ENCODE assay signal across 21 cellular contexts in genomic region chr5:114319821-114320220, GRCh38. TPM values are rescaled to one million over a fixed set of nuclear protein-coding genes. Genes with fewer than 3 reads are reported as not detected.
A peak's percentile ranks its signal among the peaks of the same experiment; 100 is the strongest.
DNase-seq lines count a peak whose midpoint lies in the region; ATAC-seq and TF ChIP-seq lines count a peak whose summit lies in the region.
"Had no signal": no experiment of that assay in that cellular context is flagged by ENCODE, and none has a peak within 500 bp of the region (broad histone marks: within the 10 kb centered on the region; RNA-seq: fewer than 3 reads in every experiment).

No MANE protein-coding gene starts in this region.

- peak; percentile 93 for ATAC-seq in foreskin keratinocyte
- ATAC-seq in upper lobe of left lung (ENCODE audit: low FRiP score in 2 of 2), result no peak
- ATAC-seq in GM21737 (IDR thresholded peaks at IDR 0.05; ENCODE audit: unreplicated experiment), result no peak

- H3K9me3 ChIP-seq in right atrium auricular region (no peaks in the 10 kb centered on the region), upper lobe of left lung (no peaks in the 10 kb centered on the region)
- H3K9me3 ChIP-seq: suprapubic skin, vagina had no signal

- 44 to 57% methylated on average over 1 of the region's 1 CpG for WGBS in upper lobe of left lung, 2 donors

- no peaks in the 10 kb centered on the region for H3K27me3 ChIP-seq in right atrium auricular region
- H3K27me3 ChIP-seq in foreskin keratinocyte, result no peaks in the 10 kb centered on the region
- H3K27me3 ChIP-seq in upper lobe of left lung, result no peaks in the 10 kb centered on the region
- H3K27me3 ChIP-seq: suprapubic skin, vagina had no signal

- no peak for TF ChIP-seq CTCF in right atrium auricular region (IDR thresholded peaks at IDR 0.05)
- TF ChIP-seq CTCF in astrocyte of the spinal cord (IDR thresholded peaks at IDR 0.05; ENCODE audit: low read depth, low read length), result no peak
- no peak for TF ChIP-seq CTCF in foreskin keratinocyte (conservative IDR thresholded peaks at IDR 0.05)
- TF ChIP-seq CTCF in upper lobe of left lung (IDR thresholded peaks at IDR 0.05), result no peak

- H3K4me3 ChIP-seq in right atrium auricular region (no peak overlapping the region), astrocyte of the spinal cord (ENCODE audit: low read depth, low read length) (no peak overlapping the region), upper lobe of left lung (no peak overlapping the region)
- H3K4me3 ChIP-seq: suprapubic skin, vagina had no signal

- H3K27ac ChIP-seq in right atrium auricular region (peak overlapping the region; percentile 19 to 53), foreskin keratinocyte (peak overlapping the region; percentile 65), upper lobe of left lung (peak overlapping the region; percentile 8 to 72 (median 36))
- H3K27ac ChIP-seq: C4-2B, RWPE1, suprapubic skin, vagina had no signal

- no peaks in the 10 kb centered on the region for H3K36me3 ChIP-seq in right atrium auricular region
- H3K36me3 ChIP-seq in upper lobe of left lung, result no peaks in the 10 kb centered on the region
- H3K36me3 ChIP-seq: suprapubic skin, vagina had no signal

- in situ Hi-C loops in astrocyte of the spinal cord (cut with HindIII; ENCODE audit: low sequenced_read_pairs), result no loop called here

- DNase-seq in right atrium auricular region (ENCODE audit: low spot score) (no peak), cardiac septum (ENCODE audit: low spot score) (no peak), astrocyte of the spinal cord (ENCODE audit: low read depth, low spot score) (peak; percentile 7), foreskin keratinocyte (peak; percentile 9 to 60), upper lobe of left lung (no peak), inferior parietal cortex (ENCODE audit: extremely low spot score) (no peak), islet precursor cell (no peak)
- DNase-seq: activated CD4-positive, alpha-beta T cell treated with anti-CD3 and anti-CD28 coated beads for 48 hours; central memory CD4-positive, alpha-beta T cell; effector memory CD4-positive, alpha-beta T cell; Karpas-422; NCI-H1105; NCI-H2081 treated with DMSO at 0.1 percent for 48 hours; NCI-H510A treated with DMSO at 0.1 percent for 48 hours; retina; SW 1271 had no signal

- TF ChIP-seq POLR2A in upper lobe of left lung (IDR thresholded peaks at IDR 0.05), result no peak

- H3K4me1 ChIP-seq in right atrium auricular region, result no peaks in the 10 kb centered on the region
- H3K4me1 ChIP-seq in foreskin keratinocyte, result peaks cover 11% of the 10 kb centered on the region
- no peaks in the 10 kb centered on the region for H3K4me1 ChIP-seq in upper lobe of left lung
- H3K4me1 ChIP-seq: suprapubic skin, vagina had no signal

- intact Hi-C loops in cardiac septum (cut with DNase I), result loop anchor here (5.0 kb wide), 1 partner anchor 133 kb away; no protein-coding TSS in a partner anchor

- TF ChIP-seq EP300 in upper lobe of left lung (IDR thresholded peaks at IDR 0.05), result no peak

RNA-seq across cellular contexts. Expression of gene KCNN2, which starts 42.0 kb away (rescaled TPM):
- total RNA-seq in right atrium auricular region, result 10 to 100 TPM; 12.6 to 22.4 TPM
- total RNA-seq in cardiac septum, result 2.6 TPM
- total RNA-seq in foreskin keratinocyte, result 0.11 and 0.14 TPM in 2 replicates
- polyA plus RNA-seq in foreskin keratinocyte, result 0.06 and 0.11 TPM in 2 replicates
- total RNA-seq in upper lobe of left lung, result 1 to 10 TPM in 5 of 6 donors, under 1 TPM in 1; 0.55 to 3.2 (median 1.9) TPM

Comparison
In these comparisons a context has a peak if more than half of its experiments do, and no peak if none do; other contexts are left out.
1. DNase-seq: peak in astrocyte of the spinal cord (single experiment) and foreskin keratinocyte (2 of 2); none in right atrium auricular region (single experiment), cardiac septum (single experiment), upper lobe of left lung (0 of 2), inferior parietal cortex (single experiment) and islet precursor cell (single experiment).
2. Peak in every context shown above with its lines, with median percentiles within 50 percentile points of each other: H3K27ac ChIP-seq.